21 cellular contexts compared by ENCODE assay signal in the genomic region with DNA sequence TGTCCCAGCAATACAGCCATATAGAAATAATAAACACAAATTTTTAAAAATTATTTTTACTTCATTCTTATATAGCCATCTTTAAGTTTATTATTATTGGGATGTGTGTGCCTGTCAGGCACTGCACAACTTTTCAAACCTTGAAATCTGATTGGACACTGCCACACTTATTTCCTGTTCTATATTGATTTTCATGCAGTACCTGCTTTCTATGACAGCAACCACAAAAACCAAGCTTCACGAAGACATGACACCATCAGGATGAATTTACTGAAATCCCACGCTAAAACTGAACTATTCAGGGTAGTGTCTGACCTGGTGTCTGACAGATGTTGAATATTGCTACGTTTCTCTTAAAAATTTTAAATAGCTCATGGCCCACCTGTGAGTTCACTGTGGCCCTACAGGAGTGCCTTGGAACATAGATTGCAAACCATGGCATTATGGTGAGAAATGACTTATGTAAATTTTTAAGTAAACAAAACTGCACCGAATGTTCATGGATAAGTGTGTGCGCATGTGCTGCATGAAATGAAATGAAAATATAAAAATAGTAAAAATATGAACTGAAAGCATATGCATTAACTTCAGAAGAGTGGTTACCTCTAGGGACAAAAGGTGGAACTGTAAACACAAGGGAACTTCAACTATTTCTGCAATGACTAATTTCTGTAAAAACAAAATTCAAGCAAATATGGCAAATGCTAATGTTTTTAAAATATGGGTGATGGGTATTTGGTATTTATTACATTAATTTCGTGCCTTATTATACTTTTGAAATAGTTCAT.
DNase-seq lines count a peak whose midpoint lies in the region; ATAC-seq, FAIRE-seq and TF ChIP-seq lines count a peak whose summit lies in the region.
"Had no signal": no experiment of that assay in that cellular context is flagged by ENCODE, and none has a peak within 500 bp of the region (broad histone marks: within the 10 kb centered on the region; RNA-seq: fewer than 3 reads in every experiment).

No MANE protein-coding gene starts in this region.

- POLR2A ChIA-PET in GM12878 (lab: Charles Lee): no interaction called here

- H3K27me3 ChIP-seq in GM12878 (replicated peaks in 1 of 2; ENCODE audit: control insufficient read depth in 2 of 2, insufficient read depth in 2 of 2, low read length in 1 of 2): no peaks in the 10 kb centered on the region
- H3K27me3 ChIP-seq: SJSA1 had no signal

- no peak overlapping the region for H3K27ac ChIP-seq in GM12878 (ENCODE audit: control insufficient read depth, insufficient read depth)
- H3K27ac ChIP-seq: C4-2B, SJSA1 had no signal

- no TSS peak for BruUV-seq in GM12878 (replicated peaks; lab: Mats Ljungman, UMichigan)

- H3K79me2 ChIP-seq in GM12878 (ENCODE audit: control insufficient read depth, insufficient read depth, low read length): no peaks in the 10 kb centered on the region

- ATAC-seq in GM18502 (IDR thresholded peaks at IDR 0.05; ENCODE audit: poor library complexity, unreplicated experiment) (peak; percentile 53), GM19463 (IDR thresholded peaks at IDR 0.05; ENCODE audit: unreplicated experiment) (peak; percentile 47), HG03354 (IDR thresholded peaks at IDR 0.05; ENCODE audit: poor library complexity, severe bottlenecking, unreplicated experiment) (peak; percentile 60), GM12878 (peak; percentile 46), HG03095 (IDR thresholded peaks at IDR 0.05; ENCODE audit: unreplicated experiment) (no peak)
- ATAC-seq: Right ventricle myocardium inferior had no signal

- intact Hi-C loops in GM12878 (cut with micrococcal nuclease; ENCODE audit: unreplicated experiment): no loop called here
- intact Hi-C loops in posterior cingulate gyrus (cut with DNase I): no loop called here

- FAIRE-seq in GM12878 (lab: Jason Lieb, UNC): peak; percentile 44
- FAIRE-seq: A204.1, GM12891, GM19239 had no signal

- CTCF ChIA-PET in GM12878 (lab: Yijun Ruan, JAX): no interaction called here

- RAD21 ChIA-PET in GM12878 (lab: Charles Lee; ENCODE audit: unreplicated experiment): no interaction called here

- TF ChIP-seq EP300 in GM12878 (IDR thresholded peaks at IDR 0.05; ENCODE audit: borderline replicate concordance in 1 of 2, control insufficient read depth in 1 of 2, low read depth in 2 of 2, low read length in 2 of 2): no peak

- no peak for DNase-seq in GM12878 (ENCODE audit: low read depth, low spot score)
- no peak for DNase-seq in posterior cingulate gyrus
- DNase-seq in medulla oblongata (ENCODE audit: extremely low spot score): no peak
- DNase-seq: CD8-positive, alpha-beta memory T cell; Kasumi-1; NCI-H1694; NCI-H2081 treated with DMSO at 0.1 percent for 48 hours; NCI-H2171 treated with DMSO at 0.1 percent for 48 hours; NCI-H524 treated with DMSO at 0.1 percent for 48 hours; NCI-H82; T-helper 1 cell had no signal

- no peak for TF ChIP-seq CTCF in GM12878 (IDR thresholded peaks at IDR 0.05 in 2 of 3, conservative IDR thresholded peaks at IDR 0.05 in 1 of 3; ENCODE audit: control insufficient read depth in 2 of 3, extremely low read depth in 1 of 3, insufficient read depth in 1 of 3, low read depth in 3 of 3, low read length in 3 of 3)

- no peaks in the 10 kb centered on the region for H4K20me1 ChIP-seq in GM12878 (ENCODE audit: control insufficient read depth, insufficient read depth)

- no peak overlapping the region for H2AFZ ChIP-seq in GM12878 (ENCODE audit: control insufficient read depth, low read depth, low read length)

- 27% methylated on average over 6 of the region's 6 CpGs for WGBS in GM12878 (ENCODE audit: insufficient coverage, insufficient replicate concordance, low lambda C conversion rate, missing lambda C conversion rate)

- no peak for TF ChIP-seq POLR2A in GM12878 (IDR thresholded peaks at IDR 0.05; ENCODE audit: low read depth, low read length)

- H3K36me3 ChIP-seq in GM12878 (ENCODE audit: control insufficient read depth in 2 of 2, insufficient read depth in 2 of 2, low read length in 1 of 2): no peaks in the 10 kb centered on the region
- H3K36me3 ChIP-seq: SJSA1 had no signal

- H3K4me2 ChIP-seq in GM12878 (ENCODE audit: control insufficient read depth, insufficient read depth): no peak overlapping the region

- in situ Hi-C loops in GM12878 (cut with MboI): no loop called here

- SMC1A ChIA-PET in GM12878 (lab: Charles Lee; ENCODE audit: uncharacterized antibody, unreplicated experiment): interaction anchor here (0.7 kb wide), 1 partner anchor 8 kb away, joined by 3 read pairs; no protein-coding TSS in a partner anchor

- TF ChIP-seq RAD21 in GM12878 (IDR thresholded peaks at IDR 0.05; ENCODE audit: insufficient read depth, low read depth, low read length): no peak

- H3K9ac ChIP-seq in GM12878 (ENCODE audit: control insufficient read depth, insufficient read depth, low read length): no peak overlapping the region

- no peaks in the 10 kb centered on the region for H3K4me1 ChIP-seq in GM12878 (ENCODE audit: control insufficient read depth, insufficient read depth, low read length)
- H3K4me1 ChIP-seq: SJSA1 had no signal

- H3K9me3 ChIP-seq in GM12878 (replicated peaks; ENCODE audit: control insufficient read depth, insufficient read depth, low read length): no peaks in the 10 kb centered on the region; the same call in 2 of the 3 replicates
- H3K9me3 ChIP-seq: SJSA1 had no signal

- H3K4me3 ChIP-seq in GM12878: no peak overlapping the region
- H3K4me3 ChIP-seq: SJSA1 had no signal

TF ChIP-seq in GM12878, 131 proteins besides CTCF, POLR2A, EP300 and RAD21:
- TF ChIP-seq CREB1 (IDR thresholded peaks at IDR 0.05; ENCODE audit: low read depth): 0 out of 2 replicates have a peak, but pooled peaks have one; percentile 22
- TF ChIP-seq, protein P1, sequence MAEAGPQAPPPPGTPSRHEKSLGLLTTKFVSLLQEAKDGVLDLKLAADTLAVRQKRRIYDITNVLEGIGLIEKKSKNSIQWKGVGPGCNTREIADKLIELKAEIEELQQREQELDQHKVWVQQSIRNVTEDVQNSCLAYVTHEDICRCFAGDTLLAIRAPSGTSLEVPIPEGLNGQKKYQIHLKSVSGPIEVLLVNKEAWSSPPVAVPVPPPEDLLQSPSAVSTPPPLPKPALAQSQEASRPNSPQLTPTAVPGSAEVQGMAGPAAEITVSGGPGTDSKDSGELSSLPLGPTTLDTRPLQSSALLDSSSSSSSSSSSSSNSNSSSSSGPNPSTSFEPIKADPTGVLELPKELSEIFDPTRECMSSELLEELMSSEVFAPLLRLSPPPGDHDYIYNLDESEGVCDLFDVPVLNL (IDR thresholded peaks at IDR 0.05; ENCODE audit: low read depth, low read length): no peak
- peak; percentile 68 for TF ChIP-seq RUNX3 (IDR thresholded peaks at IDR 0.05; ENCODE audit: low read length)
- TF ChIP-seq JUNB (IDR thresholded peaks at IDR 0.05): peak; percentile 34; the same call in 1 of the 2 replicates
